Comparison of ENCODE assay signal across 16 cellular contexts in genomic region chr2:147559068-147559467, GRCh38.
DNase-seq lines count a peak whose midpoint lies in the region; ATAC-seq and TF ChIP-seq lines count a peak whose summit lies in the region.
"Had no signal": no experiment of that assay in that cellular context is flagged by ENCODE, and none has a peak within 500 bp of the region (broad histone marks: within the 10 kb centered on the region; RNA-seq: fewer than 3 reads in every experiment).

No MANE protein-coding gene starts in this region.

- H3K9me3 Mint-ChIP-seq in activated naive CD4-positive, alpha-beta T cell treated with anti-CD3 and anti-CD28 coated beads, Interleukin-2, amount 10 ng/mL, durations not matched to agents 7 days and 5 days, result peaks cover 3% of the 10 kb centered on the region
- H3K9me3 Mint-ChIP-seq in nephron progenitor cell, result no peaks in the 10 kb centered on the region
- no peaks in the 10 kb centered on the region for H3K9me3 Mint-ChIP-seq in activated CD8-positive, alpha-beta memory T cell treated with anti-CD3 and anti-CD28 coated beads, Interleukin-2, amount 10 ng/mL, durations not matched to agents 7 days and 5 days (ENCODE audit: low read depth)
- H3K9me3 Mint-ChIP-seq: CD8-positive, alpha-beta T cell; GM23338; IgD-negative memory B cell had no signal

- intact Hi-C loops in left colon (cut with DNase I, micrococcal nuclease), result no loop called here

- CTCF ChIA-PET in activated naive CD4-positive, alpha-beta T cell treated with anti-CD3 and anti-CD28 coated beads, Interleukin-2, amount 10 ng/mL, durations not matched to agents 7 days and 5 days (lab: Charles Lee), result no interaction called here
- CTCF ChIA-PET in activated CD8-positive, alpha-beta memory T cell treated with anti-CD3 and anti-CD28 coated beads, Interleukin-2, amount 10 ng/mL, durations not matched to agents 7 days and 5 days (lab: Charles Lee), result no interaction called here

- TF ChIP-seq CTCF in nephron progenitor cell (IDR thresholded peaks at IDR 0.05), result no peak

- peaks cover 12% of the 10 kb centered on the region for H3K27me3 Mint-ChIP-seq in activated naive CD4-positive, alpha-beta T cell treated with anti-CD3 and anti-CD28 coated beads, Interleukin-2, amount 10 ng/mL, durations not matched to agents 7 days and 5 days
- H3K27me3 Mint-ChIP-seq in nephron progenitor cell (ENCODE audit: low read depth, poor library complexity), result peaks cover 2% of the 10 kb centered on the region
- H3K27me3 Mint-ChIP-seq in activated CD8-positive, alpha-beta memory T cell treated with anti-CD3 and anti-CD28 coated beads, Interleukin-2, amount 10 ng/mL, durations not matched to agents 7 days and 5 days, result no peaks in the 10 kb centered on the region
- H3K27me3 Mint-ChIP-seq: IgD-negative memory B cell had no signal

- H3K36me3 Mint-ChIP-seq in activated naive CD4-positive, alpha-beta T cell treated with anti-CD3 and anti-CD28 coated beads, Interleukin-2, amount 10 ng/mL, durations not matched to agents 7 days and 5 days, result peaks cover 1% of the 10 kb centered on the region
- no peaks in the 10 kb centered on the region for H3K36me3 Mint-ChIP-seq in nephron progenitor cell (ENCODE audit: low read depth)
- H3K36me3 Mint-ChIP-seq in activated CD8-positive, alpha-beta memory T cell treated with anti-CD3 and anti-CD28 coated beads, Interleukin-2, amount 10 ng/mL, durations not matched to agents 7 days and 5 days, result no peaks in the 10 kb centered on the region
- H3K36me3 Mint-ChIP-seq: CD8-positive, alpha-beta T cell; IgD-negative memory B cell had no signal

- ATAC-seq in left colon (peak; percentile 67), GM18868 (IDR thresholded peaks at IDR 0.05; ENCODE audit: unreplicated experiment) (no peak)
- no peak for ATAC-seq in activated CD8-positive, alpha-beta memory T cell treated with anti-CD3 and anti-CD28 coated beads, Interleukin-2, amount 10 ng/mL, durations not matched to agents 7 days and 5 days
- ATAC-seq: CD8-positive, alpha-beta T cell; GM23338; HepG2 had no signal

- no peak for DNase-seq in activated naive CD4-positive, alpha-beta T cell treated with anti-CD3 and anti-CD28 coated beads, Interleukin-2, amount 10 ng/mL, durations not matched to agents 7 days and 5 days
- no peak for DNase-seq in activated naive CD4-positive, alpha-beta T cell treated with Interleukin-2 at 50 U/mL for 16 hours
- DNase-seq in left colon (no peak), nephron progenitor cell (no peak), amniotic stem cell (lab: John Stamatoyannopoulos, UW) (no peak)
- DNase-seq in activated CD8-positive, alpha-beta memory T cell treated with anti-CD3 and anti-CD28 coated beads, Interleukin-2, amount 10 ng/mL, durations not matched to agents 7 days and 5 days, result no peak
- DNase-seq: 8988T; Calu3; CD8-positive, alpha-beta T cell; DMS79 treated with DMSO at 0.1 percent for 48 hours; GF-D8; HCEC 1CT had no signal

- peaks cover 7% of the 10 kb centered on the region for H3K4me1 Mint-ChIP-seq in activated naive CD4-positive, alpha-beta T cell treated with anti-CD3 and anti-CD28 coated beads, Interleukin-2, amount 10 ng/mL, durations not matched to agents 7 days and 5 days
- H3K4me1 Mint-ChIP-seq in nephron progenitor cell, result peaks cover 52% of the 10 kb centered on the region
- no peaks in the 10 kb centered on the region for H3K4me1 Mint-ChIP-seq in activated CD8-positive, alpha-beta memory T cell treated with anti-CD3 and anti-CD28 coated beads, Interleukin-2, amount 10 ng/mL, durations not matched to agents 7 days and 5 days
- H3K4me1 Mint-ChIP-seq: GM23338, IgD-negative memory B cell had no signal

- peak overlapping the region; percentile 55 for H3K27ac Mint-ChIP-seq in activated naive CD4-positive, alpha-beta T cell treated with anti-CD3 and anti-CD28 coated beads, Interleukin-2, amount 10 ng/mL, durations not matched to agents 7 days and 5 days
- H3K27ac Mint-ChIP-seq in nephron progenitor cell, result peak overlapping the region; percentile 93
- H3K27ac Mint-ChIP-seq in activated CD8-positive, alpha-beta memory T cell treated with anti-CD3 and anti-CD28 coated beads, Interleukin-2, amount 10 ng/mL, durations not matched to agents 7 days and 5 days, result no peak overlapping the region
- H3K27ac Mint-ChIP-seq: CD8-positive, alpha-beta T cell; GM23338; IgD-negative memory B cell had no signal

- no peak overlapping the region for H3K4me3 Mint-ChIP-seq in activated naive CD4-positive, alpha-beta T cell treated with anti-CD3 and anti-CD28 coated beads, Interleukin-2, amount 10 ng/mL, durations not matched to agents 7 days and 5 days
- no peak overlapping the region for H3K4me3 Mint-ChIP-seq in nephron progenitor cell
- H3K4me3 Mint-ChIP-seq in activated CD8-positive, alpha-beta memory T cell treated with anti-CD3 and anti-CD28 coated beads, Interleukin-2, amount 10 ng/mL, durations not matched to agents 7 days and 5 days, result no peak overlapping the region
- H3K4me3 Mint-ChIP-seq: CD8-positive, alpha-beta T cell; GM23338; IgD-negative memory B cell had no signal
